1 cellular context compared by ENCODE assay signal in genomic region chr2:32805104-32806095, GRCh38.
TF ChIP-seq lines count a peak whose summit lies in the region.

No MANE protein-coding gene starts in this region.

TF ChIP-seq in HepG2, 621 proteins besides CTCF, POLR2A, EP300 and RAD21 (continued from another document and continues in another):
- no peak for TF ChIP-seq FUBP1 (CRISPR knock-in tag; IDR thresholded peaks at IDR 0.05; ENCODE audit: borderline replicate concordance)
- TF ChIP-seq SOX5 (CRISPR knock-in tag; IDR thresholded peaks at IDR 0.05; ENCODE audit: borderline replicate concordance), result peak; percentile 86
- TF ChIP-seq ZFYVE20 (CRISPR knock-in tag; IDR thresholded peaks at IDR 0.05; ENCODE audit: borderline replicate concordance, low read depth), result no peak
- TF ChIP-seq CHD2 (IDR thresholded peaks at IDR 0.05; ENCODE audit: low read depth, low read length), result no peak
- TF ChIP-seq ZUFSP (CRISPR knock-in tag; IDR thresholded peaks at IDR 0.05; ENCODE audit: borderline replicate concordance), result no peak
- peak; percentile 65 for TF ChIP-seq FOXO1 (CRISPR knock-in tag; IDR thresholded peaks at IDR 0.05)
- TF ChIP-seq MTERF4 (CRISPR knock-in tag; IDR thresholded peaks at IDR 0.05), result no peak
- TF ChIP-seq PRPF4 (IDR thresholded peaks at IDR 0.05; ENCODE audit: low read depth, low read length, poor library complexity, severe bottlenecking), result no peak
- TF ChIP-seq CHD4 (IDR thresholded peaks at IDR 0.05; ENCODE audit: borderline replicate concordance, low read length), result no peak
- TF ChIP-seq ETS1 (CRISPR knock-in tag; IDR thresholded peaks at IDR 0.05), result no peak
- TF ChIP-seq RARG (CRISPR knock-in tag; IDR thresholded peaks at IDR 0.05; ENCODE audit: low read depth), result no peak
- TF ChIP-seq ZHX2 (IDR thresholded peaks at IDR 0.05; ENCODE audit: low read depth), result no peak
- no peak for TF ChIP-seq ZHX2 (CRISPR knock-in tag; IDR thresholded peaks at IDR 0.05; ENCODE audit: borderline replicate concordance)
- TF ChIP-seq ZNF550 (CRISPR knock-in tag; IDR thresholded peaks at IDR 0.05; ENCODE audit: borderline replicate concordance), result no peak
- TF ChIP-seq STAT5B (CRISPR knock-in tag; IDR thresholded peaks at IDR 0.05), result no peak
- TF ChIP-seq CBX1 (IDR thresholded peaks at IDR 0.05; ENCODE audit: low read depth), result no peak
- no peak for TF ChIP-seq SNAPC4 (CRISPR knock-in tag; IDR thresholded peaks at IDR 0.05)
- TF ChIP-seq TBX3 (IDR thresholded peaks at IDR 0.05; ENCODE audit: borderline replicate concordance), result no peak; the same call in 1 of the 2 replicates
- no peak for TF ChIP-seq ZBTB46 (CRISPR knock-in tag; IDR thresholded peaks at IDR 0.05; ENCODE audit: borderline replicate concordance)
- no peak for TF ChIP-seq ISX (CRISPR knock-in tag; conservative IDR thresholded peaks at IDR 0.05)
- no peak for TF ChIP-seq PHF20 (CRISPR knock-in tag; IDR thresholded peaks at IDR 0.05)
- TF ChIP-seq FOXA1 (IDR thresholded peaks at IDR 0.05), result no peak
- TF ChIP-seq FOXA1 (CRISPR knock-in tag; IDR thresholded peaks at IDR 0.05), result peak; percentile 46; the same call in 1 of the 2 replicates
- no peak for TF ChIP-seq CCDC6 (CRISPR knock-in tag; IDR thresholded peaks at IDR 0.05)
- TF ChIP-seq ZNF740 (CRISPR knock-in tag; IDR thresholded peaks at IDR 0.05), result no peak
- TF ChIP-seq ZNF547 (CRISPR knock-in tag; IDR thresholded peaks at IDR 0.05), result no peak
- 0 out of 2 replicates have a peak, but pooled peaks have one; percentile 43 for TF ChIP-seq PHF21A (CRISPR knock-in tag; IDR thresholded peaks at IDR 0.05)
- peak; percentile 79; the same call in 1 of the 2 replicates for TF ChIP-seq HMG20A (CRISPR knock-in tag; IDR thresholded peaks at IDR 0.05; ENCODE audit: borderline replicate concordance)
- no peak for TF ChIP-seq ZNF30 (CRISPR knock-in tag; IDR thresholded peaks at IDR 0.05)
- no peak for TF ChIP-seq TOE1 (CRISPR knock-in tag; IDR thresholded peaks at IDR 0.05)
- TF ChIP-seq ZFP91 (CRISPR knock-in tag; IDR thresholded peaks at IDR 0.05; ENCODE audit: borderline replicate concordance), result no peak
- TF ChIP-seq ZNF552 (CRISPR knock-in tag; IDR thresholded peaks at IDR 0.05; ENCODE audit: borderline replicate concordance), result no peak
- no peak for TF ChIP-seq ZNF800 (CRISPR knock-in tag; IDR thresholded peaks at IDR 0.05)
- no peak for TF ChIP-seq YEATS4 (CRISPR knock-in tag; IDR thresholded peaks at IDR 0.05; ENCODE audit: borderline replicate concordance)
- no peak for TF ChIP-seq ZC3H4 (CRISPR knock-in tag; IDR thresholded peaks at IDR 0.05; ENCODE audit: borderline replicate concordance)
- peak; percentile 7; the same call in 1 of the 2 replicates for TF ChIP-seq HNF4A (CRISPR knock-in tag; IDR thresholded peaks at IDR 0.05)
